ENCODE assay signal across 16 cellular contexts in the genomic region with DNA sequence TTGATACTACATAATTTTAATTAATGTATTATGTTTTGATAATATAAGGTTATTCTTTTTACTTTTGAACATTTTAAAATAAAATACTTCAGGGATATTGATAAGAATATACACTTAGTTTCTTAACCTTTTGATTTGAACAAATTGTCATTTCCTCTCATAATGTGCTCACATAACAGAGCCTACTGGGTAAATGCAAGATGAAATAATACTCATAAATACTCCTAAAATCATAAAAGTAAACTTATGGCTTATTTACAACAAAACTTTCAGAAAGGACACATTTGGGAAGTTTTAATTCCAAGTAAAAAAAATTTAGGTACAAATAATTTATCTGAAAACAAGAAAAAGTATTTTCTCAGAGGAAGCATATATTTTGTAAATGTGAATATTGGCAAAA.
"Had no signal": no experiment of that assay in that cellular context is flagged by ENCODE, and none has a peak within 500 bp of the region (broad histone marks: within the 10 kb centered on the region; RNA-seq: fewer than 3 reads in every experiment).

No MANE protein-coding gene starts in this region.

- H3K27me3 ChIP-seq: adrenal gland, SJSA1 had no signal

- H3K4me1 Mint-ChIP-seq: activated naive CD8-positive, alpha-beta T cell treated with anti-CD3 and anti-CD28 coated beads, Interleukin-2, amount 10 ng/mL, durations not matched to agents 7 days and 5 days had no signal

- H3K27me3 Mint-ChIP-seq: activated CD8-positive, alpha-beta T cell treated with anti-CD3 and anti-CD28 coated beads for 36 hours; activated naive CD8-positive, alpha-beta T cell treated with anti-CD3 and anti-CD28 coated beads, Interleukin-2, amount 10 ng/mL, durations not matched to agents 7 days and 5 days had no signal

- H3K36me3 ChIP-seq: adrenal gland, SJSA1 had no signal

- H3K4me3 ChIP-seq: adrenal gland, SJSA1 had no signal

- H3K4me3 Mint-ChIP-seq: activated CD8-positive, alpha-beta T cell treated with anti-CD3 and anti-CD28 coated beads for 36 hours; activated naive CD8-positive, alpha-beta T cell treated with anti-CD3 and anti-CD28 coated beads, Interleukin-2, amount 10 ng/mL, durations not matched to agents 7 days and 5 days; activated T-cell treated with anti-CD3 and anti-CD28 coated beads, Interleukin-2, amount 50 U/mL, for 72 hours; T-helper 2 cell treated with Interferon-gamma antibody and Interleukin-4, amounts not matched to agents 5 μg/mL and 100 μg/mL, for 36 hours had no signal

- ATAC-seq: activated CD4-positive, CD25-positive, alpha-beta regulatory T cell treated with anti-CD3 and anti-CD28 coated beads, Interleukin-2, amount 50 U/mL, for 24 hours; activated CD8-positive, alpha-beta T cell treated with anti-CD3 and anti-CD28 coated beads for 36 hours; activated T-cell treated with anti-CD3 and anti-CD28 coated beads, Interleukin-2, amount 50 U/mL, for 72 hours; Panc1 had no signal

- H3K36me3 Mint-ChIP-seq: activated naive CD8-positive, alpha-beta T cell treated with anti-CD3 and anti-CD28 coated beads, Interleukin-2, amount 10 ng/mL, durations not matched to agents 7 days and 5 days had no signal

- H3K4me1 ChIP-seq: SJSA1 had no signal

- H3K27ac Mint-ChIP-seq: activated CD8-positive, alpha-beta T cell treated with anti-CD3 and anti-CD28 coated beads for 36 hours; activated naive CD8-positive, alpha-beta T cell treated with anti-CD3 and anti-CD28 coated beads, Interleukin-2, amount 10 ng/mL, durations not matched to agents 7 days and 5 days; activated T-cell treated with anti-CD3 and anti-CD28 coated beads, Interleukin-2, amount 50 U/mL, for 72 hours; T-helper 2 cell treated with Interferon-gamma antibody and Interleukin-4, amounts not matched to agents 5 μg/mL and 100 μg/mL, for 36 hours had no signal

- H3K27ac ChIP-seq: adrenal gland, SJSA1 had no signal

- H3K9me3 ChIP-seq: adrenal gland, SJSA1 had no signal

- H3K9me3 Mint-ChIP-seq: activated naive CD8-positive, alpha-beta T cell treated with anti-CD3 and anti-CD28 coated beads, Interleukin-2, amount 10 ng/mL, durations not matched to agents 7 days and 5 days; activated T-cell treated with anti-CD3 and anti-CD28 coated beads, Interleukin-2, amount 50 U/mL, for 72 hours; T-helper 2 cell treated with Interferon-gamma antibody and Interleukin-4, amounts not matched to agents 5 μg/mL and 100 μg/mL, for 36 hours had no signal

- DNase-seq: activated CD4-positive, alpha-beta T cell treated with anti-CD3 and anti-CD28 coated beads for 4 hours; activated CD8-positive, alpha-beta memory T cell treated with anti-CD3 and anti-CD28 coated beads, Interleukin-2, amount 50 U/mL, for 4 hours; activated CD8-positive, alpha-beta T cell treated with anti-CD3 and anti-CD28 coated beads for 36 hours; activated naive CD4-positive, alpha-beta T cell treated with anti-CD3 and anti-CD28 coated beads, Interleukin-2, amount 50 U/mL, for 16 hours; activated naive CD8-positive, alpha-beta T cell treated with anti-CD3 and anti-CD28 coated beads, Interleukin-2, amount 10 ng/mL, durations not matched to agents 7 days and 5 days; activated T-cell treated with anti-CD3 and anti-CD28 coated beads, Interleukin-2, amount 50 U/mL, for 72 hours; cerebellar nuclear complex; KG1; NK-92 treated with Interleukin-12 subunit alpha and Interleukin-12 subunit beta, amount 100 ng/mL, for 24 hours; Right ventricle myocardium superior; SW 1271 had no signal
